In genomic region chr17:46148247-46148646, GRCh38 we compare ENCODE assay signal across 25 cellular contexts. TPM values are rescaled to one million over a fixed set of nuclear protein-coding genes. Genes with fewer than 3 reads are reported as not detected.
DNase-seq lines count a peak whose midpoint lies in the region; ATAC-seq and TF ChIP-seq lines count a peak whose summit lies in the region.
"Had no signal": no experiment of that assay in that cellular context is flagged by ENCODE, and none has a peak within 500 bp of the region (broad histone marks: within the 10 kb centered on the region; RNA-seq: fewer than 3 reads in every experiment).

No MANE protein-coding gene starts in this region.

- ATAC-seq in activated CD8-positive, alpha-beta T cell treated with anti-CD3 and anti-CD28 coated beads for 36 hours, result no peak
- no peak for ATAC-seq in activated CD8-positive, alpha-beta T cell treated with anti-CD3 and anti-CD28 coated beads, Interleukin-2, amount 10 ng/mL, durations not matched to agents 7 days and 5 days
- no peak for ATAC-seq in central memory CD8-positive, alpha-beta T cell (replicated peaks; ENCODE audit: extremely low read depth, poor library complexity, severe bottlenecking)
- no peak for ATAC-seq in GM19395 (IDR thresholded peaks at IDR 0.05; ENCODE audit: unreplicated experiment)
- no peak for ATAC-seq in HG03442 (IDR thresholded peaks at IDR 0.05; ENCODE audit: unreplicated experiment)
- ATAC-seq: activated T-helper 17 cell treated with anti-CD3 and anti-CD28 coated beads, Interleukin-2, amount 50 U/mL, for 72 hours; body of pancreas; gastroesophageal sphincter had no signal

- peak overlapping the region; percentile 1; the same call in 1 of the 2 replicates for H3K4me2 ChIP-seq in KMS-11

- no peaks in the 10 kb centered on the region for H3K9me3 ChIP-seq in neutrophil
- H3K9me3 ChIP-seq: body of pancreas, esophagus squamous epithelium, gastroesophageal sphincter, HAP-1, ovary, spleen had no signal

- CTCF ChIA-PET in activated CD8-positive, alpha-beta T cell treated with anti-CD3 and anti-CD28 coated beads for 36 hours (lab: Charles Lee), result interaction anchor here (1.2 kb wide), 1 partner anchor 104 kb away, joined by 4 read pairs; no protein-coding TSS in a partner anchor
- CTCF ChIA-PET in activated CD8-positive, alpha-beta T cell treated with anti-CD3 and anti-CD28 coated beads, Interleukin-2, amount 10 ng/mL, durations not matched to agents 7 days and 5 days (lab: Charles Lee), result interaction anchor here (0.7 to 1.3 kb wide), 2 partner anchors 9 to 45 kb away, joined by 3 read pairs; partner anchors contain the start of gene KANSL1

- peaks cover 99% of the 10 kb centered on the region for H3K79me2 ChIP-seq in KMS-11 (ENCODE audit: insufficient read depth, low read depth)

- no peak overlapping the region for H3K27ac ChIP-seq in KMS-11
- H3K27ac ChIP-seq in neutrophil, result peak overlapping the region; percentile 12
- H3K27ac ChIP-seq: body of pancreas, esophagus squamous epithelium, gastroesophageal sphincter, ovary had no signal

- H2AFZ ChIP-seq in KMS-11 (ENCODE audit: low read depth), result no peak overlapping the region

- H3K36me3 ChIP-seq in KMS-11 (ENCODE audit: insufficient read depth) (no peaks in the 10 kb centered on the region), neutrophil (peaks cover 5% of the 10 kb centered on the region)
- H3K36me3 ChIP-seq: esophagus squamous epithelium, gastroesophageal sphincter, HAP-1, ovary, spleen had no signal

- H3K4me1 ChIP-seq in KMS-11 (ENCODE audit: low read depth, poor library complexity, severe bottlenecking), result peaks cover 98% of the 10 kb centered on the region
- peaks cover 0 to 15% of the 10 kb centered on the region in 2 experiments for H3K4me1 ChIP-seq in neutrophil (ENCODE audit: control insufficient read depth in 1 of 2, insufficient read depth in 1 of 2, low read depth in 1 of 2, low read length in 1 of 2)

- no peak overlapping the region for H3K9ac ChIP-seq in KMS-11

- H3K27me3 ChIP-seq in KMS-11 (ENCODE audit: insufficient read depth, low read depth) (no peaks in the 10 kb centered on the region), neutrophil (no peaks in the 10 kb centered on the region)
- H3K27me3 ChIP-seq: body of pancreas, esophagus squamous epithelium, gastroesophageal sphincter, ovary, spleen had no signal

- no peak for TF ChIP-seq CTCF in activated CD8-positive, alpha-beta T cell treated with anti-CD3 and anti-CD28 coated beads for 36 hours (IDR thresholded peaks at IDR 0.05)
- TF ChIP-seq CTCF in KMS-11 (conservative IDR thresholded peaks at IDR 0.05; ENCODE audit: low read depth, low read length) (no peak), neutrophil (IDR thresholded peaks at IDR 0.05) (no peak)

- peaks cover 19% of the 10 kb centered on the region for H3K36me3 Mint-ChIP-seq in activated CD8-positive, alpha-beta T cell treated with anti-CD3 and anti-CD28 coated beads for 36 hours (ENCODE audit: low read depth)
- peaks cover 33% of the 10 kb centered on the region for H3K36me3 Mint-ChIP-seq in activated CD8-positive, alpha-beta T cell treated with anti-CD3 and anti-CD28 coated beads, Interleukin-2, amount 10 ng/mL, durations not matched to agents 7 days and 5 days (ENCODE audit: low read depth)
- H3K36me3 Mint-ChIP-seq in central memory CD8-positive, alpha-beta T cell (ENCODE audit: insufficient read depth), result peaks cover 24% of the 10 kb centered on the region

- POLR2A ChIA-PET in activated CD8-positive, alpha-beta T cell treated with anti-CD3 and anti-CD28 coated beads for 36 hours (lab: Charles Lee), result interaction anchor here (0.8 kb wide), 1 partner anchor 37 kb away, joined by 3 read pairs; no protein-coding TSS in a partner anchor
- POLR2A ChIA-PET in activated CD8-positive, alpha-beta T cell treated with anti-CD3 and anti-CD28 coated beads, Interleukin-2, amount 10 ng/mL, durations not matched to agents 7 days and 5 days (lab: Charles Lee), result no interaction called here

- no peaks in the 10 kb centered on the region for H3K27me3 Mint-ChIP-seq in activated CD8-positive, alpha-beta T cell treated with anti-CD3 and anti-CD28 coated beads for 36 hours
- no peaks in the 10 kb centered on the region for H3K27me3 Mint-ChIP-seq in activated CD8-positive, alpha-beta T cell treated with anti-CD3 and anti-CD28 coated beads, Interleukin-2, amount 10 ng/mL, durations not matched to agents 7 days and 5 days (ENCODE audit: low read depth)
- no peaks in the 10 kb centered on the region for H3K27me3 Mint-ChIP-seq in central memory CD8-positive, alpha-beta T cell
- H3K27me3 Mint-ChIP-seq: activated T-helper 17 cell treated with anti-CD3 and anti-CD28 coated beads, Interleukin-2, amount 50 U/mL, for 72 hours; type B pancreatic cell had no signal

- no peaks in the 10 kb centered on the region for H3K9me3 Mint-ChIP-seq in activated CD8-positive, alpha-beta T cell treated with anti-CD3 and anti-CD28 coated beads for 36 hours
- no peaks in the 10 kb centered on the region for H3K9me3 Mint-ChIP-seq in activated CD8-positive, alpha-beta T cell treated with anti-CD3 and anti-CD28 coated beads, Interleukin-2, amount 10 ng/mL, durations not matched to agents 7 days and 5 days (ENCODE audit: insufficient read depth)
- no peaks in the 10 kb centered on the region for H3K9me3 Mint-ChIP-seq in central memory CD8-positive, alpha-beta T cell
- H3K9me3 Mint-ChIP-seq: activated T-helper 17 cell treated with anti-CD3 and anti-CD28 coated beads, Interleukin-2, amount 50 U/mL, for 72 hours; type B pancreatic cell had no signal

- peaks cover 84% of the 10 kb centered on the region for H3K4me1 Mint-ChIP-seq in activated CD8-positive, alpha-beta T cell treated with anti-CD3 and anti-CD28 coated beads for 36 hours (ENCODE audit: low read depth)
- H3K4me1 Mint-ChIP-seq in activated CD8-positive, alpha-beta T cell treated with anti-CD3 and anti-CD28 coated beads, Interleukin-2, amount 10 ng/mL, durations not matched to agents 7 days and 5 days (ENCODE audit: low read depth), result peaks cover 66% of the 10 kb centered on the region
- peaks cover 89% of the 10 kb centered on the region for H3K4me1 Mint-ChIP-seq in central memory CD8-positive, alpha-beta T cell

- no peak for DNase-seq in activated CD8-positive, alpha-beta T cell treated with anti-CD3 and anti-CD28 coated beads for 36 hours
- no peak for DNase-seq in activated CD8-positive, alpha-beta T cell treated with anti-CD3 and anti-CD28 coated beads, Interleukin-2, amount 10 ng/mL, durations not matched to agents 7 days and 5 days
- no peak for DNase-seq in central memory CD8-positive, alpha-beta T cell (ENCODE audit: low spot score in 2 of 2)
- no peak for DNase-seq in activated effector memory CD4-positive, alpha-beta T cell treated with anti-CD3 and anti-CD28 coated beads, Interleukin-2, amount 50 U/mL, for 16 hours
- DNase-seq: activated CD4-positive, CD25-positive, alpha-beta regulatory T cell treated with anti-CD3 and anti-CD28 coated beads, Interleukin-2, amount 50 U/mL, for 72 hours; body of pancreas; C1 segment of cervical spinal cord; effector memory CD4-positive, alpha-beta T cell; esophagus squamous epithelium; KBM-7; NCI-H146; NCI-H774; OCI-M1; ovary; spleen; SW 1271 had no signal

- H3K27ac Mint-ChIP-seq in activated CD8-positive, alpha-beta T cell treated with anti-CD3 and anti-CD28 coated beads for 36 hours, result peak overlapping the region; percentile 77
- H3K27ac Mint-ChIP-seq in activated CD8-positive, alpha-beta T cell treated with anti-CD3 and anti-CD28 coated beads, Interleukin-2, amount 10 ng/mL, durations not matched to agents 7 days and 5 days, result no peak overlapping the region
- peak overlapping the region; percentile 88 for H3K27ac Mint-ChIP-seq in central memory CD8-positive, alpha-beta T cell (ENCODE audit: low read depth)
- H3K27ac Mint-ChIP-seq: activated T-helper 17 cell treated with anti-CD3 and anti-CD28 coated beads, Interleukin-2, amount 50 U/mL, for 72 hours; type B pancreatic cell had no signal

- H4K20me1 ChIP-seq in KMS-11 (ENCODE audit: insufficient read depth), result peaks cover 19% of the 10 kb centered on the region

- no peak overlapping the region for H3K4me3 ChIP-seq in KMS-11 (IDR thresholded peaks at IDR 0.05; ENCODE audit: insufficient read depth, low read depth, low read length)
- no peak overlapping the region for H3K4me3 ChIP-seq in neutrophil (ENCODE audit: low read depth in 1 of 2, low read length in 1 of 2)
- H3K4me3 ChIP-seq: body of pancreas, esophagus squamous epithelium, gastroesophageal sphincter, HAP-1, lung, ovary, spleen had no signal

- H3K4me3 Mint-ChIP-seq in activated CD8-positive, alpha-beta T cell treated with anti-CD3 and anti-CD28 coated beads for 36 hours, result no peak overlapping the region
- no peak overlapping the region for H3K4me3 Mint-ChIP-seq in activated CD8-positive, alpha-beta T cell treated with anti-CD3 and anti-CD28 coated beads, Interleukin-2, amount 10 ng/mL, durations not matched to agents 7 days and 5 days
- H3K4me3 Mint-ChIP-seq in central memory CD8-positive, alpha-beta T cell, result peak overlapping the region; percentile 52
- H3K4me3 Mint-ChIP-seq: type B pancreatic cell had no signal

- intact Hi-C loops in activated CD8-positive, alpha-beta T cell treated with anti-CD3 and anti-CD28 coated beads for 36 hours (cut with micrococcal nuclease), result no loop called here

RNA-seq across cellular contexts. Expression of gene KANSL1, which starts 45.0 kb away (rescaled TPM):
- 10 to 100 TPM; 54.4 to 55.3 TPM for total RNA-seq in activated CD8-positive, alpha-beta T cell treated with anti-CD3 and anti-CD28 coated beads for 36 hours
- total RNA-seq in activated CD8-positive, alpha-beta T cell treated with anti-CD3 and anti-CD28 coated beads, Interleukin-2, amount 10 ng/mL, durations not matched to agents 7 days and 5 days, result 10 to 100 TPM; 80.5 to 82.8 TPM
